ENCODE assay signal across 8 cellular contexts in the genomic region with DNA sequence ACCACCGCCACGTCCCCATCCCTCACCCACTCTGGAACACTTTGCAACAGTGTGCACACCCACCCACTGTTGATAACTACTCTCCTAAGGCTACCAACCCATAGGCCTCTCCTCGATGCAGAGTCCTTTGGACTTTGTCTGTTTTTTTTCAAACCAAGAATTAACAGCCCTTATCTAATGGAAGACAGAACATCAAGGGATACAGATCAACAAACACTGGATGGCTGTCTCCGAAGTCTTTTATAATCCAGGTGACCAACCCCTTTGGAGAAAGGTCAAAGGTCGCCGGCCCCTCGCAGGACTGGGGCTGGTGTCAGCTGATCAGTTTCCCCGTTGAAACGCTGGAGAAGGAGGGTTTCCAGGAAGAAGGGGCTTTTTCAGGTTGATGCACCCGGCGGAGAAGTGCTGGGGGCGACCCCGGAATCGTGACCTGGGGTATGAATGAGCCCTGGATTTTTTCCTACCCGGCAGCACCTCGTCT. TPM values are rescaled to one million over a fixed set of nuclear protein-coding genes. Genes with fewer than 3 reads are reported as not detected.
DNase-seq lines count a peak whose midpoint lies in the region; ATAC-seq lines count a peak whose summit lies in the region.

No MANE protein-coding gene starts in this region.

- ATAC-seq in GM19397 (IDR thresholded peaks at IDR 0.05; ENCODE audit: unreplicated experiment) (peak; percentile 16), HG03442 (IDR thresholded peaks at IDR 0.05; ENCODE audit: unreplicated experiment) (peak; percentile 13), aorta (ENCODE audit: low FRiP score) (no peak)

- DNase-seq in D341Med (ENCODE audit: low spot score) (peak; percentile 32), SK-N-DZ (ENCODE audit: low spot score) (peak; percentile 68), aorta (peak in 1 of 2 donors; percentile 53), NCI-H128 (lab: John Stamatoyannopoulos, UW; ENCODE audit: unreplicated experiment) (no peak)

- H3K4me1 ChIP-seq in endocrine pancreas (ENCODE audit: control insufficient read depth, insufficient read depth, low read length), result no peaks in the 10 kb centered on the region
- H3K4me1 ChIP-seq in mucosa of rectum (ENCODE audit: control insufficient read depth in 2 of 2, insufficient read depth in 2 of 2, low read length in 2 of 2), result peaks cover 13 to 17% of the 10 kb centered on the region in 2 donors
- peaks cover 0 to 7% of the 10 kb centered on the region in 2 donors for H3K4me1 ChIP-seq in aorta (ENCODE audit: control insufficient read depth in 1 of 2, insufficient read depth in 2 of 2, low read length in 2 of 2)

- H3K27me3 ChIP-seq in endocrine pancreas (ENCODE audit: control insufficient read depth, insufficient read depth, low read length) (no peaks in the 10 kb centered on the region), mucosa of rectum (ENCODE audit: control insufficient read depth in 2 of 2, insufficient read depth in 2 of 2, low read length in 2 of 2) (no peaks in the 10 kb centered on the region), aorta (ENCODE audit: control insufficient read depth in 1 of 2, insufficient read depth in 2 of 2, low read length in 1 of 2) (no peaks in the 10 kb centered on the region)

- H3K27ac ChIP-seq in mucosa of rectum (ENCODE audit: low read depth in 2 of 2, low read length in 2 of 2), result peak overlapping the region; percentile 96
- H3K27ac ChIP-seq in aorta (ENCODE audit: low read depth in 1 of 2, low read length in 2 of 2), result peak overlapping the region; percentile 71 to 84

- peak overlapping the region; percentile 87 for H3K9ac ChIP-seq in endocrine pancreas (ENCODE audit: control insufficient read depth, insufficient read depth, low read length)
- peak overlapping the region; percentile 87 to 88 for H3K9ac ChIP-seq in mucosa of rectum (ENCODE audit: low read depth in 1 of 2, low read length in 2 of 2)

- H3K9me3 ChIP-seq in endocrine pancreas (ENCODE audit: control insufficient read depth, low read length) (no peaks in the 10 kb centered on the region), mucosa of rectum (ENCODE audit: control insufficient read depth in 2 of 2, low read length in 2 of 2) (no peaks in the 10 kb centered on the region), aorta (ENCODE audit: control insufficient read depth, low read length) (no peaks in the 10 kb centered on the region)

- H3K36me3 ChIP-seq in endocrine pancreas (ENCODE audit: control insufficient read depth, insufficient read depth, low read length) (no peaks in the 10 kb centered on the region), mucosa of rectum (ENCODE audit: control insufficient read depth in 2 of 2, insufficient read depth in 2 of 2, low read length in 2 of 2) (peaks cover 16 to 19% of the 10 kb centered on the region in 2 donors), aorta (ENCODE audit: control insufficient read depth in 1 of 2, insufficient read depth in 2 of 2, low read length in 1 of 2) (no peaks in the 10 kb centered on the region)

- intact Hi-C loops in aorta (cut with DNase I), result no loop called here

- 0 to 2% methylated on average over 16 of the region's 16 CpGs for WGBS in aorta, 2 donors

- peak overlapping the region; percentile 80 for H3K4me3 ChIP-seq in endocrine pancreas (ENCODE audit: control insufficient read depth, insufficient read depth, low read length)
- peak overlapping the region; percentile 82 to 87 for H3K4me3 ChIP-seq in mucosa of rectum (ENCODE audit: low read length in 2 of 2)
- H3K4me3 ChIP-seq in aorta (ENCODE audit: low read length in 2 of 2), result peak overlapping the region; percentile 70 to 95

RNA-seq across cellular contexts. Expression of a gene that starts 0.5 kb away (rescaled TPM):
- 14.4 and 20.8 TPM in 2 replicates for polyA plus RNA-seq in SK-N-DZ (2014; cell fraction: cytosol; rRNA removed)
- polyA plus RNA-seq in SK-N-DZ (2014; cell fraction: nucleus; rRNA removed), result 7.8 and 19.4 TPM in 2 replicates
- 10 to 100 TPM; 21.9 to 22.8 TPM for total RNA-seq in aorta
- 10 to 100 TPM; 16.3 to 23.5 TPM for polyA plus RNA-seq in aorta

RNA-seq across cellular contexts. Expression of a gene that starts 54.0 kb away (rescaled TPM):
- polyA plus RNA-seq in SK-N-DZ (2014; cell fraction: cytosol; rRNA removed), result 0.02 TPM in 1 of 2 replicates, not detected in the other
- polyA plus RNA-seq in SK-N-DZ (2014; cell fraction: nucleus; rRNA removed), result not detected in 2 replicates
- total RNA-seq in aorta, result 10 to 100 TPM; 29.1 to 65.0 TPM
- 1 to 10 TPM; 1.5 to 2.4 TPM for polyA plus RNA-seq in aorta
